ENCODE assay signal across 8 cellular contexts in genomic region chr11:57324154-57324885, GRCh38. TPM values are rescaled to one million over a fixed set of nuclear protein-coding genes. Genes with fewer than 3 reads are reported as not detected.
DNase-seq lines count a peak whose midpoint lies in the region; ATAC-seq and TF ChIP-seq lines count a peak whose summit lies in the region.

No MANE protein-coding gene starts in this region.

- no peak for TF ChIP-seq POLR2A in erythroblast (IDR thresholded peaks at IDR 0.05; ENCODE audit: low read length)

- peaks cover 37% of the 10 kb centered on the region for H3K36me3 Mint-ChIP-seq in T-helper 2 cell treated with Interferon-gamma antibody and Interleukin-4, amounts not matched to agents 5 μg/mL and 100 μg/mL, for 36 hours (ENCODE audit: low read depth)
- H3K36me3 Mint-ChIP-seq in naive thymus-derived CD4-positive, alpha-beta T cell: peaks cover 14 to 32% (median 21%) of the 10 kb centered on the region in 5 donors

- peak overlapping the region; percentile 85 for H3K4me3 Mint-ChIP-seq in T-helper 2 cell treated with Interferon-gamma antibody and Interleukin-4, amounts not matched to agents 5 μg/mL and 100 μg/mL, for 36 hours
- peak overlapping the region; percentile 87 to 95 (median 89) for H3K4me3 Mint-ChIP-seq in naive thymus-derived CD4-positive, alpha-beta T cell

- H3K27me3 Mint-ChIP-seq in T-helper 2 cell treated with Interferon-gamma antibody and Interleukin-4, amounts not matched to agents 5 μg/mL and 100 μg/mL, for 36 hours (ENCODE audit: low read depth): no peaks in the 10 kb centered on the region
- no peaks in the 10 kb centered on the region for H3K27me3 Mint-ChIP-seq in naive thymus-derived CD4-positive, alpha-beta T cell

- POLR2A ChIA-PET in naive thymus-derived CD4-positive, alpha-beta T cell (lab: Charles Lee): interaction anchor here (0.6 to 3.9 kb wide), 5 partner anchors 9 to 520 kb away, joined by 3 to 94 read pairs (median 4); partner anchors contain the start of genes P2RX3, SLC43A1, SSRP1 and TIMM10

- no peaks in the 10 kb centered on the region for H3K9me3 Mint-ChIP-seq in T-helper 2 cell treated with Interferon-gamma antibody and Interleukin-4, amounts not matched to agents 5 μg/mL and 100 μg/mL, for 36 hours
- no peaks in the 10 kb centered on the region for H3K9me3 Mint-ChIP-seq in naive thymus-derived CD4-positive, alpha-beta T cell

- no peak for DNase-seq in T-helper 2 cell treated with Interferon-gamma antibody and Interleukin-4, amounts not matched to agents 5 μg/mL and 100 μg/mL, for 36 hours (ENCODE audit: low spot score)
- DNase-seq in T-helper 2 cell: no peak
- peak; percentile 55 for DNase-seq in HuH-7.5 (ENCODE audit: low spot score)
- DNase-seq in activated CD4-positive, alpha-beta T cell treated with anti-CD3 and anti-CD28 coated beads for 48 hours: peak; percentile 22
- DNase-seq in erythroblast (lab: John Stamatoyannopoulos, UW): peak; percentile 61 to 69
- DNase-seq in naive thymus-derived CD4-positive, alpha-beta T cell: peak in 2 of 9 donors; percentile 24 to 32
- no peak for DNase-seq in NOMO-1 treated with dmso at 0.1 percent for 144 hours (lab: John Stamatoyannopoulos, UW; ENCODE audit: unreplicated experiment)
- DNase-seq in NCI-H2196 (lab: John Stamatoyannopoulos, UW; ENCODE audit: unreplicated experiment): no peak

- peak overlapping the region; percentile 79 for H3K27ac ChIP-seq in naive thymus-derived CD4-positive, alpha-beta T cell (ENCODE audit: low read depth, low read length)

- peaks cover 8 to 14% of the 10 kb centered on the region in 2 donors for H3K4me1 ChIP-seq in naive thymus-derived CD4-positive, alpha-beta T cell (ENCODE audit: control insufficient read depth in 2 of 2, insufficient read depth in 2 of 2, low read length in 2 of 2)

- intact Hi-C loops in naive thymus-derived CD4-positive, alpha-beta T cell (cut with micrococcal nuclease): loop anchor here in 1 of 2 donors (10.0 kb wide), 2 partner anchors 240 to 1820 kb away; partner anchors contain the start of genes FAM111A and UBE2L6

- no peak for ATAC-seq in naive thymus-derived CD4-positive, alpha-beta T cell

- no peaks in the 10 kb centered on the region for H3K9me3 ChIP-seq in naive thymus-derived CD4-positive, alpha-beta T cell (ENCODE audit: control insufficient read depth in 2 of 3, low read length in 3 of 3)

- peaks cover 9 to 28% (median 9%) of the 10 kb centered on the region in 3 experiments for H3K36me3 ChIP-seq in naive thymus-derived CD4-positive, alpha-beta T cell (ENCODE audit: control insufficient read depth in 2 of 3, insufficient read depth in 3 of 3, low read length in 3 of 3)

- no peaks in the 10 kb centered on the region for H3K27me3 ChIP-seq in naive thymus-derived CD4-positive, alpha-beta T cell (ENCODE audit: control insufficient read depth in 2 of 2, insufficient read depth in 2 of 2, low read length in 2 of 2)

- peaks cover 33% of the 10 kb centered on the region for H3K4me1 Mint-ChIP-seq in T-helper 2 cell treated with Interferon-gamma antibody and Interleukin-4, amounts not matched to agents 5 μg/mL and 100 μg/mL, for 36 hours (ENCODE audit: low read depth)
- H3K4me1 Mint-ChIP-seq in naive thymus-derived CD4-positive, alpha-beta T cell: peaks cover 30 to 58% (median 51%) of the 10 kb centered on the region in 7 donors

- H3K4me3 ChIP-seq in naive thymus-derived CD4-positive, alpha-beta T cell (ENCODE audit: low read length): no peak overlapping the region

- H3K27ac Mint-ChIP-seq in T-helper 2 cell treated with Interferon-gamma antibody and Interleukin-4, amounts not matched to agents 5 μg/mL and 100 μg/mL, for 36 hours: peak overlapping the region; percentile 80
- H3K27ac Mint-ChIP-seq in naive thymus-derived CD4-positive, alpha-beta T cell: peak overlapping the region; percentile 64 to 98 (median 86)

- CTCF ChIA-PET in naive thymus-derived CD4-positive, alpha-beta T cell (lab: Charles Lee): interaction anchor here (1.2 kb wide), 1 partner anchor 12 kb away, joined by 4 read pairs; the partner anchor contains the start of gene SSRP1

RNA-seq across cellular contexts. Expression of gene TNKS1BP1, which starts 0.4 kb away (rescaled TPM):
- total RNA-seq in naive thymus-derived CD4-positive, alpha-beta T cell: 10 to 100 TPM; 11.2 to 22.0 (median 15.9) TPM
- polyA plus RNA-seq in naive thymus-derived CD4-positive, alpha-beta T cell: 1 to 10 TPM; 2.8 to 7.5 TPM

RNA-seq across cellular contexts. Expression of gene SSRP1, which starts 11.4 kb away (rescaled TPM):
- total RNA-seq in naive thymus-derived CD4-positive, alpha-beta T cell: 100 to 1,000 TPM in 1 of 5 experiments, 10 to 100 TPM in 4; 46.9 to 146 (median 70.1) TPM
- polyA plus RNA-seq in naive thymus-derived CD4-positive, alpha-beta T cell: 10 to 100 TPM; 34.3 to 48.9 TPM

RNA-seq across cellular contexts. Expression of gene P2RX3, which starts 13.8 kb away (rescaled TPM):
- not detected for total RNA-seq in naive thymus-derived CD4-positive, alpha-beta T cell
- polyA plus RNA-seq in naive thymus-derived CD4-positive, alpha-beta T cell: not detected

RNA-seq across cellular contexts. Expression of gene PRG3, which starts 56.6 kb away (rescaled TPM):
- total RNA-seq in naive thymus-derived CD4-positive, alpha-beta T cell: not detected
- polyA plus RNA-seq in naive thymus-derived CD4-positive, alpha-beta T cell: not detected

Comparison
In these comparisons a context has a peak if more than half of its experiments do, and no peak if none do; other contexts are left out.
1. DNase-seq: peak in HuH-7.5 (single experiment), activated CD4-positive, alpha-beta T cell treated with anti-CD3 and anti-CD28 coated beads for 48 hours (single experiment) and erythroblast (2 of 2); none in T-helper 2 cell treated with Interferon-gamma antibody and Interleukin-4, amounts not matched to agents 5 μg/mL and 100 μg/mL, for 36 hours (single experiment), T-helper 2 cell (0 of 5), NOMO-1 treated with dmso at 0.1 percent for 144 hours (single experiment) and NCI-H2196 (single experiment).